Comparison of ENCODE assay signal across 8 cellular contexts in genomic region chrX:33434256-33435092, GRCh38.
DNase-seq lines count a peak whose midpoint lies in the region; ATAC-seq and TF ChIP-seq lines count a peak whose summit lies in the region.

No MANE protein-coding gene starts in this region.

- H3K27ac Mint-ChIP-seq in effector memory CD8-positive, alpha-beta T cell = no peak overlapping the region

- DNase-seq in AG20443 (ENCODE audit: low spot score) = peak; percentile 27
- DNase-seq in LHCN-M2 (ENCODE audit: low read depth) = peak; percentile 39
- DNase-seq in SJSA1 (ENCODE audit: low read depth in 1 of 2, low spot score in 2 of 2) = peak; percentile 9 to 43
- DNase-seq in breast epithelium (ENCODE audit: low spot score in 2 of 2) = peak; percentile 27 to 51
- peak; percentile 91 for DNase-seq in islet precursor cell
- DNase-seq in stimulated activated CD4-positive, alpha-beta T cell treated with anti-CD3 and anti-CD28 coated beads, Interleukin-2, amount 100 ng/mL, for 24 hours = peak; percentile 22 to 41
- DNase-seq in effector memory CD8-positive, alpha-beta T cell = no peak

- H3K4me1 ChIP-seq in SJSA1 (replicated peaks) (no peaks in the 10 kb centered on the region), breast epithelium (no peaks in the 10 kb centered on the region)

- peak; percentile 48 to 73 (median 52) for TF ChIP-seq CTCF in breast epithelium (IDR thresholded peaks at IDR 0.05)

- H3K9me3 ChIP-seq in SJSA1 (replicated peaks) = no peaks in the 10 kb centered on the region
- no peaks in the 10 kb centered on the region for H3K9me3 ChIP-seq in breast epithelium

- H3K27ac ChIP-seq in SJSA1 = no peak overlapping the region
- H3K27ac ChIP-seq in breast epithelium = no peak overlapping the region

- no peak overlapping the region for H3K4me3 Mint-ChIP-seq in effector memory CD8-positive, alpha-beta T cell

- intact Hi-C loops in breast epithelium (cut with DNase I; ENCODE audit: low total_unique reads) = no loop called here

- ATAC-seq in GM18519 (IDR thresholded peaks at IDR 0.05; ENCODE audit: low FRiP score, unreplicated experiment) = peak; percentile 59
- ATAC-seq in effector memory CD8-positive, alpha-beta T cell (replicated peaks) = no peak

- no peaks in the 10 kb centered on the region for H3K27me3 ChIP-seq in SJSA1 (replicated peaks)
- H3K27me3 ChIP-seq in breast epithelium = peaks cover 0 to 23% of the 10 kb centered on the region in 2 donors

- H3K4me3 ChIP-seq in SJSA1 = no peak overlapping the region
- H3K4me3 ChIP-seq in breast epithelium = no peak overlapping the region

- H3K36me3 ChIP-seq in SJSA1 (no peaks in the 10 kb centered on the region), breast epithelium (no peaks in the 10 kb centered on the region)

- no peaks in the 10 kb centered on the region for H3K27me3 Mint-ChIP-seq in effector memory CD8-positive, alpha-beta T cell

- no peaks in the 10 kb centered on the region for H3K36me3 Mint-ChIP-seq in effector memory CD8-positive, alpha-beta T cell (ENCODE audit: insufficient read depth)

- H3K9me3 Mint-ChIP-seq in effector memory CD8-positive, alpha-beta T cell = peaks cover 2 to 15% of the 10 kb centered on the region in 2 donors

- H3K4me1 Mint-ChIP-seq in effector memory CD8-positive, alpha-beta T cell (ENCODE audit: low read depth in 2 of 2) = no peaks in the 10 kb centered on the region

- TF ChIP-seq POLR2A in breast epithelium (IDR thresholded peaks at IDR 0.05) = no peak

Comparison
In these comparisons a context has a peak if more than half of its experiments do, and no peak if none do; other contexts are left out.
1. DNase-seq: peak in AG20443 (single experiment), LHCN-M2 (single experiment), SJSA1 (2 of 2), breast epithelium (2 of 2), islet precursor cell (single experiment) and stimulated activated CD4-positive, alpha-beta T cell treated with anti-CD3 and anti-CD28 coated beads, Interleukin-2, amount 100 ng/mL, for 24 hours (2 of 2); none in effector memory CD8-positive, alpha-beta T cell (0 of 3).